Comparison of ENCODE assay signal across 15 cellular contexts in the genomic region with DNA sequence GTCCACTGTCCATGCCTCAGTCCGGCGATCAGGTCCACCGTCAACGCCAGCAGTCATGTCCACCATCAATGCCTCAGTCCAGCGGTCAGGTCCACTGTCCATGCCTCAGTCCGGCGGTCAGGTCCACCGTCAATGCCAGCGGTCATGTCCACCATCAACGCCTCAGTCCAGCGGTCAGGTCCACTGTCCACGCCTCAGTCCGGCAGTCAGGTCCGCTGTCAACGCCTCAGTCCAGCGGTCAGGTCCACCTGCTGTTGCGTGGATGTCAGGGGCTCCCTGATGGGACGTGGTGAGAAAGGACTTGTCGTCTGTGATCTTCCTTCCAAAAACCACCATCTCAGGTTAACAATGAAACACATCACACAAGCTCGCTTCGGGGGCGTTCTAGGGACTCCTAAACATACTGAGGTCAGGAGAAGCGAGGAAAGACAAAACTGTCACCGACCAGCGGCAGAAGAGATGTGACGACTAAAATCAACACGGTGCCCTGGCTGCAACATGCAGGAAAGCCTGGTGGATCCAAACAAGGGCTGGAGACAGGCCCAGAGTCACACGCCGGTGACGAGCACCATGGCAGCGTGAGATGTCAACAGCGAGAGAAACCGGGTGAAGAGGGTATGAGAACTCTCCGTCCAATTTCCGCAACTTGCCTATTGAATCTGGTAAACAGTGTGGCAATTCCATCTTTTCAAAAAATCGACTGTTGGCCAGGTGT.
"Had no signal": no experiment of that assay in that cellular context is flagged by ENCODE, and none has a peak within 500 bp of the region (broad histone marks: within the 10 kb centered on the region; RNA-seq: fewer than 3 reads in every experiment).

No MANE protein-coding gene starts in this region.

- H3K27ac ChIP-seq: adrenal gland, cardiac muscle cell, esophagus squamous epithelium, tibial nerve had no signal

- ATAC-seq: effector memory CD8-positive, alpha-beta T cell had no signal

- H3K36me3 ChIP-seq: adrenal gland, cardiac muscle cell had no signal

- H3K4me3 ChIP-seq: adrenal gland, cardiac muscle cell, esophagus squamous epithelium, tibial nerve had no signal

- H3K4me1 ChIP-seq: adrenal gland, esophagus squamous epithelium, tibial nerve had no signal

- H3K27me3 ChIP-seq: adrenal gland, cardiac muscle cell, esophagus squamous epithelium, tibial nerve had no signal

- H3K9me3 ChIP-seq: adrenal gland, esophagus squamous epithelium, tibial nerve had no signal

- DNase-seq: activated CD4-positive, alpha-beta memory T cell treated with anti-CD3 and anti-CD28 coated beads, Interleukin-2, amount 10 ng/mL, durations not matched to agents 7 days and 5 days; activated CD4-positive, alpha-beta T cell treated with anti-CD3 and anti-CD28 coated beads for 48 hours; activated CD4-positive, CD25-positive, alpha-beta regulatory T cell; activated naive CD4-positive, alpha-beta T cell treated with anti-CD3 and anti-CD28 coated beads, Interleukin-2, amount 50 U/mL, for 16 hours; activated T-cell treated with anti-CD3 and anti-CD28 coated beads, Interleukin-2, amount 50 U/mL, for 1 hour; adrenal gland; effector memory CD8-positive, alpha-beta T cell; esophagus squamous epithelium; immature natural killer cell; nephron progenitor cell; occipital lobe; retina; T1000 had no signal
